In the genomic region with DNA sequence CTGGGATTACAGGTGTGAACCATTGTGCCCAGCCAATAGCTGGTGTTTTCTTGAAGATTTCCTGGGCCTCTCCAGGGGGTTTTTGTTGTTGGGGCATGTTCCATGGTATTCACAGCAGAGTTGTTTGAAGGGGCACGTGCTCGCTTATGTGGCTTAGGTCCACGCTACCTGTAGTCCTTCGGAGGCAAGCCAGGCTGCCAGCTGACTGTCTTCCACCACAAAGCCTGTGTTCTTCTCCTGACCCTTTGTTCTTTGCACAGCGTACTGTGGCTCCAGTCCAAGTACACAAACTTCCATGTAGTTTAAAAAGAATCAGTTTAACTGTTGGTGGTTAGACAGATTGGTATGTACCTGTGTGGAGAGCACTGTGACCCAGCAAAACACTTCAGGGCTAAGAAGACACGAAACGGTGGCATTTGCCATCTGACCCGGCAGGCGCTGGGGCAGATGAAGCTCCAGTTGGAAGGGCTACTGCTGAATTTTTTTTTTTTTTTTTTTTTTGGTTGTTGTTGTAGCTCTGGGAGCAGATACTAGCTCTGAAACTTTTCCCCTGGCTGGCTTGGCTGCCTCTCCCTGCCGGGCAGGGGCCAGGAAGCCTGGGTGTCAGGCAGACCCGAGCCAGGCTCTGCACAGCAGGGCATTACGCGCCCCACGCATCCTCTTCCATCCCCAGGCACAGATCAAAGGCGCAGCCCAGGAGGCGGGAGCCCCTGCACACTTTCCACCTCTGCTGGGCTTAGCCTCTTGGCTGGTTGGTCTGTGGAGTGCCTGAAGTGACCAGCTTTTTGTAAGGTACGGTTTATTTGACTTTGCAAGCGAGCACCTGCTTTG, we compare ENCODE assay signal across 1 cellular context.
A peak's percentile ranks its signal among the peaks of the same experiment; 100 is the strongest.
TF ChIP-seq lines count a peak whose summit lies in the region.

No MANE protein-coding gene starts in this region.

TF ChIP-seq in HepG2, 621 proteins besides CTCF, POLR2A, EP300 and RAD21 (continued from another document and continues in another):
- TF ChIP-seq, protein P1, sequence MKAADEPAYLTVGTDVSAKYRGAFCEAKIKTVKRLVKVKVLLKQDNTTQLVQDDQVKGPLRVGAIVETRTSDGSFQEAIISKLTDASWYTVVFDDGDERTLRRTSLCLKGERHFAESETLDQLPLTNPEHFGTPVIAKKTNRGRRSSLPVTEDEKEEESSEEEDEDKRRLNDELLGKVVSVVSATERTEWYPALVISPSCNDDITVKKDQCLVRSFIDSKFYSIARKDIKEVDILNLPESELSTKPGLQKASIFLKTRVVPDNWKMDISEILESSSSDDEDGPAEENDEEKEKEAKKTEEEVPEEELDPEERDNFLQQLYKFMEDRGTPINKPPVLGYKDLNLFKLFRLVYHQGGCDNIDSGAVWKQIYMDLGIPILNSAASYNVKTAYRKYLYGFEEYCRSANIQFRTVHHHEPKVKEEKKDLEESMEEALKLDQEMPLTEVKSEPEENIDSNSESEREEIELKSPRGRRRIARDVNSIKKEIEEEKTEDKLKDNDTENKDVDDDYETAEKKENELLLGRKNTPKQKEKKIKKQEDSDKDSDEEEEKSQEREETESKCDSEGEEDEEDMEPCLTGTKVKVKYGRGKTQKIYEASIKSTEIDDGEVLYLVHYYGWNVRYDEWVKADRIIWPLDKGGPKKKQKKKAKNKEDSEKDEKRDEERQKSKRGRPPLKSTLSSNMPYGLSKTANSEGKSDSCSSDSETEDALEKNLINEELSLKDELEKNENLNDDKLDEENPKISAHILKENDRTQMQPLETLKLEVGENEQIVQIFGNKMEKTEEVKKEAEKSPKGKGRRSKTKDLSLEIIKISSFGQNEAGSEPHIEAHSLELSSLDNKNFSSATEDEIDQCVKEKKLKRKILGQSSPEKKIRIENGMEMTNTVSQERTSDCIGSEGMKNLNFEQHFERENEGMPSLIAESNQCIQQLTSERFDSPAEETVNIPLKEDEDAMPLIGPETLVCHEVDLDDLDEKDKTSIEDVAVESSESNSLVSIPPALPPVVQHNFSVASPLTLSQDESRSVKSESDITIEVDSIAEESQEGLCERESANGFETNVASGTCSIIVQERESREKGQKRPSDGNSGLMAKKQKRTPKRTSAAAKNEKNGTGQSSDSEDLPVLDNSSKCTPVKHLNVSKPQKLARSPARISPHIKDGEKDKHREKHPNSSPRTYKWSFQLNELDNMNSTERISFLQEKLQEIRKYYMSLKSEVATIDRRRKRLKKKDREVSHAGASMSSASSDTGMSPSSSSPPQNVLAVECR (CRISPR knock-in tag; IDR thresholded peaks at IDR 0.05; ENCODE audit: borderline replicate concordance) = peak; percentile 93
- TF ChIP-seq ZMAT3 (CRISPR knock-in tag; conservative IDR thresholded peaks at IDR 0.05) = 0 out of 2 replicates have a peak, but pooled peaks have one; percentile 35
- no peak for TF ChIP-seq ZZZ3 (CRISPR knock-in tag; IDR thresholded peaks at IDR 0.05; ENCODE audit: borderline replicate concordance)
- TF ChIP-seq ZNF207 (IDR thresholded peaks at IDR 0.05; ENCODE audit: borderline replicate concordance) = no peak
- TF ChIP-seq MED1 (CRISPR knock-in tag; IDR thresholded peaks at IDR 0.05) = peak; percentile 93
- no peak for TF ChIP-seq SETDB1 (CRISPR knock-in tag; IDR thresholded peaks at IDR 0.05; ENCODE audit: borderline replicate concordance)
- TF ChIP-seq ZBTB4 (CRISPR knock-in tag; IDR thresholded peaks at IDR 0.05; ENCODE audit: borderline replicate concordance) = peak; percentile 73; the same call in 1 of the 2 replicates
- peak; percentile 88; the same call in 1 of the 2 replicates for TF ChIP-seq TBX2 (CRISPR knock-in tag; IDR thresholded peaks at IDR 0.05; ENCODE audit: borderline replicate concordance)
- no peak; the same call in 1 of the 2 replicates for TF ChIP-seq REL (CRISPR knock-in tag; conservative IDR thresholded peaks at IDR 0.05)
- 0 out of 2 replicates have a peak, but pooled peaks have one; percentile 46 for TF ChIP-seq ZKSCAN8 (CRISPR knock-in tag; IDR thresholded peaks at IDR 0.05; ENCODE audit: borderline replicate concordance)
- peak; percentile 81 for TF ChIP-seq MTA1 (CRISPR knock-in tag; IDR thresholded peaks at IDR 0.05; ENCODE audit: borderline replicate concordance)
- TF ChIP-seq ZSCAN22 (CRISPR knock-in tag; IDR thresholded peaks at IDR 0.05) = peak; percentile 86
- TF ChIP-seq CREM (IDR thresholded peaks at IDR 0.05) = peak; percentile 72; the same call in 1 of the 2 replicates
- TF ChIP-seq CREM (CRISPR knock-in tag; IDR thresholded peaks at IDR 0.05) = no peak
- TF ChIP-seq HCFC1 (IDR thresholded peaks at IDR 0.05; ENCODE audit: low read depth, low read length) = no peak
- TF ChIP-seq ZC3H13 (CRISPR knock-in tag; IDR thresholded peaks at IDR 0.05) = peak; percentile 83
- TF ChIP-seq ZNF230 (CRISPR knock-in tag; IDR thresholded peaks at IDR 0.05) = no peak; the same call in 1 of the 2 replicates
- TF ChIP-seq MBNL3 (CRISPR knock-in tag; conservative IDR thresholded peaks at IDR 0.05) = no peak
- peak; percentile 90 for TF ChIP-seq ZNF331 (CRISPR knock-in tag; IDR thresholded peaks at IDR 0.05)
- TF ChIP-seq WIZ (CRISPR knock-in tag; IDR thresholded peaks at IDR 0.05) = 0 out of 2 replicates have a peak, but pooled peaks have one; percentile 68
- TF ChIP-seq ZNF44 (CRISPR knock-in tag; IDR thresholded peaks at IDR 0.05) = no peak
- TF ChIP-seq NFIC (IDR thresholded peaks at IDR 0.05; ENCODE audit: low read length) = peak; percentile 91
- TF ChIP-seq DBP (CRISPR knock-in tag; IDR thresholded peaks at IDR 0.05; ENCODE audit: not compliant biosample characterization) = no peak
- TF ChIP-seq ZNF720 (CRISPR knock-in tag; IDR thresholded peaks at IDR 0.05) = no peak
- TF ChIP-seq KDM3A (CRISPR knock-in tag; IDR thresholded peaks at IDR 0.05; ENCODE audit: low read depth) = peak; percentile 47; the same call in 1 of the 2 replicates
- TF ChIP-seq SMARCE1 (IDR thresholded peaks at IDR 0.05; ENCODE audit: borderline replicate concordance) = no peak
- TF ChIP-seq, protein P2, sequence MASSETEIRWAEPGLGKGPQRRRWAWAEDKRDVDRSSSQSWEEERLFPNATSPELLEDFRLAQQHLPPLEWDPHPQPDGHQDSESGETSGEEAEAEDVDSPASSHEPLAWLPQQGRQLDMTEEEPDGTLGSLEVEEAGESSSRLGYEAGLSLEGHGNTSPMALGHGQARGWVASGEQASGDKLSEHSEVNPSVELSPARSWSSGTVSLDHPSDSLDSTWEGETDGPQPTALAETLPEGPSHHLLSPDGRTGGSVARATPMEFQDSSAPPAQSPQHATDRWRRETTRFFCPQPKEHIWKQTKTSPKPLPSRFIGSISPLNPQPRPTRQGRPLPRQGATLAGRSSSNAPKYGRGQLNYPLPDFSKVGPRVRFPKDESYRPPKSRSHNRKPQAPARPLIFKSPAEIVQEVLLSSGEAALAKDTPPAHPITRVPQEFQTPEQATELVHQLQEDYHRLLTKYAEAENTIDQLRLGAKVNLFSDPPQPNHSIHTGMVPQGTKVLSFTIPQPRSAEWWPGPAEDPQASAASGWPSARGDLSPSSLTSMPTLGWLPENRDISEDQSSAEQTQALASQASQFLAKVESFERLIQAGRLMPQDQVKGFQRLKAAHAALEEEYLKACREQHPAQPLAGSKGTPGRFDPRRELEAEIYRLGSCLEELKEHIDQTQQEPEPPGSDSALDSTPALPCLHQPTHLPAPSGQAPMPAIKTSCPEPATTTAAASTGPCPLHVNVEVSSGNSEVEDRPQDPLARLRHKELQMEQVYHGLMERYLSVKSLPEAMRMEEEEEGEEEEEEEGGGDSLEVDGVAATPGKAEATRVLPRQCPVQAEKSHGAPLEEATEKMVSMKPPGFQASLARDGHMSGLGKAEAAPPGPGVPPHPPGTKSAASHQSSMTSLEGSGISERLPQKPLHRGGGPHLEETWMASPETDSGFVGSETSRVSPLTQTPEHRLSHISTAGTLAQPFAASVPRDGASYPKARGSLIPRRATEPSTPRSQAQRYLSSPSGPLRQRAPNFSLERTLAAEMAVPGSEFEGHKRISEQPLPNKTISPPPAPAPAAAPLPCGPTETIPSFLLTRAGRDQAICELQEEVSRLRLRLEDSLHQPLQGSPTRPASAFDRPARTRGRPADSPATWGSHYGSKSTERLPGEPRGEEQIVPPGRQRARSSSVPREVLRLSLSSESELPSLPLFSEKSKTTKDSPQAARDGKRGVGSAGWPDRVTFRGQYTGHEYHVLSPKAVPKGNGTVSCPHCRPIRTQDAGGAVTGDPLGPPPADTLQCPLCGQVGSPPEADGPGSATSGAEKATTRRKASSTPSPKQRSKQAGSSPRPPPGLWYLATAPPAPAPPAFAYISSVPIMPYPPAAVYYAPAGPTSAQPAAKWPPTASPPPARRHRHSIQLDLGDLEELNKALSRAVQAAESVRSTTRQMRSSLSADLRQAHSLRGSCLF (CRISPR knock-in tag; IDR thresholded peaks at IDR 0.05; ENCODE audit: borderline replicate concordance) = peak; percentile 65; the same call in 1 of the 2 replicates
- no peak for TF ChIP-seq ARNT (IDR thresholded peaks at IDR 0.05)
- TF ChIP-seq CSRNP1 (CRISPR knock-in tag; IDR thresholded peaks at IDR 0.05) = no peak; the same call in 1 of the 2 replicates
- TF ChIP-seq SNAPC2 (CRISPR knock-in tag; IDR thresholded peaks at IDR 0.05) = 0 out of 2 replicates have a peak, but pooled peaks have one; percentile 38
- TF ChIP-seq HIVEP1 (CRISPR knock-in tag; IDR thresholded peaks at IDR 0.05) = peak; percentile 22; the same call in 1 of the 2 replicates
- TF ChIP-seq, protein P3, sequence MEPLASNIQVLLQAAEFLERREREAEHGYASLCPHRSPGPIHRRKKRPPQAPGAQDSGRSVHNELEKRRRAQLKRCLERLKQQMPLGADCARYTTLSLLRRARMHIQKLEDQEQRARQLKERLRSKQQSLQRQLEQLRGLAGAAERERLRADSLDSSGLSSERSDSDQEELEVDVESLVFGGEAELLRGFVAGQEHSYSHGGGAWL (CRISPR knock-in tag; IDR thresholded peaks at IDR 0.05) = peak; percentile 39; the same call in 1 of the 2 replicates
- TF ChIP-seq MIER3 (CRISPR knock-in tag; IDR thresholded peaks at IDR 0.05; ENCODE audit: borderline replicate concordance) = peak; percentile 76; the same call in 1 of the 2 replicates
- peak; percentile 75 for TF ChIP-seq ZBTB20 (CRISPR knock-in tag; IDR thresholded peaks at IDR 0.05; ENCODE audit: borderline replicate concordance, low read depth)
- TF ChIP-seq, protein P4, sequence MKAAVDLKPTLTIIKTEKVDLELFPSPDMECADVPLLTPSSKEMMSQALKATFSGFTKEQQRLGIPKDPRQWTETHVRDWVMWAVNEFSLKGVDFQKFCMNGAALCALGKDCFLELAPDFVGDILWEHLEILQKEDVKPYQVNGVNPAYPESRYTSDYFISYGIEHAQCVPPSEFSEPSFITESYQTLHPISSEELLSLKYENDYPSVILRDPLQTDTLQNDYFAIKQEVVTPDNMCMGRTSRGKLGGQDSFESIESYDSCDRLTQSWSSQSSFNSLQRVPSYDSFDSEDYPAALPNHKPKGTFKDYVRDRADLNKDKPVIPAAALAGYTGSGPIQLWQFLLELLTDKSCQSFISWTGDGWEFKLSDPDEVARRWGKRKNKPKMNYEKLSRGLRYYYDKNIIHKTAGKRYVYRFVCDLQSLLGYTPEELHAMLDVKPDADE (CRISPR knock-in tag; IDR thresholded peaks at IDR 0.05) = no peak
- peak; percentile 77; the same call in 1 of the 2 replicates for TF ChIP-seq ZNF350 (CRISPR knock-in tag; IDR thresholded peaks at IDR 0.05; ENCODE audit: borderline replicate concordance, low read depth)
- TF ChIP-seq PHF20 (CRISPR knock-in tag; IDR thresholded peaks at IDR 0.05) = no peak; the same call in 1 of the 2 replicates
- TF ChIP-seq SIX4 (CRISPR knock-in tag; IDR thresholded peaks at IDR 0.05) = peak; percentile 59; the same call in 1 of the 2 replicates
- no peak for TF ChIP-seq NONO (IDR thresholded peaks at IDR 0.05)
- peak; percentile 76 for TF ChIP-seq NONO (CRISPR knock-in tag; conservative IDR thresholded peaks at IDR 0.05)
- 0 out of 2 replicates have a peak, but pooled peaks have one; percentile 71 for TF ChIP-seq ZSCAN20 (CRISPR knock-in tag; IDR thresholded peaks at IDR 0.05; ENCODE audit: borderline replicate concordance)
- peak; percentile 90; the same call in 1 of the 2 replicates for TF ChIP-seq FOXC1 (CRISPR knock-in tag; IDR thresholded peaks at IDR 0.05; ENCODE audit: borderline replicate concordance)
- TF ChIP-seq DMAP1 (CRISPR knock-in tag; IDR thresholded peaks at IDR 0.05) = peak; percentile 93
- TF ChIP-seq FOXA3 (CRISPR knock-in tag; IDR thresholded peaks at IDR 0.05) = peak; percentile 86
- no peak for TF ChIP-seq CCAR2 (optimal IDR thresholded peaks at IDR 0.05; ENCODE audit: low read depth, low read length)
- 0 out of 2 replicates have a peak, but pooled peaks have one; percentile 67 for TF ChIP-seq KLF15 (CRISPR knock-in tag; IDR thresholded peaks at IDR 0.05; ENCODE audit: borderline replicate concordance)
